In the genomic region with DNA sequence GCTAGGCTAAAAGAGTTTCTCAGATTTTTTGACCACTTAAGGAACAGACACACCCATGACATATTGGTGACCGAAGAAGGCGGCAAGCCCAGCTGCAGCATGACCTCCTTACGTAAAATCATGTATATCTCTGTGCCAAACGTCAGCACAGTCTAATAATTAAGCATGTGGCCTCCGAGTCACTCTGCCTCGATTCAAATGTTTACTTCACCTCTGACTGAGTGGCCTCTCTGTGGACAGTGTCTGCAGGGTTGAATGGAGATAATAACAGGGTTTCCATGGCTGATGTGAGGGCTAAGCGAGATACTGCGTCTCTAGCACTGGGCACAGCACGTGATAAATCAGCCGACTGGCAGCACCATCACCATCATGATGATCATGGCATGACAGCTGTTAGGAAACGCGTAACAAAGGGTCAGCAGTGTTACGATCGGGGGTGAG, we compare ENCODE assay signal across 12 cellular contexts.
DNase-seq lines count a peak whose midpoint lies in the region; ATAC-seq, FAIRE-seq and TF ChIP-seq lines count a peak whose summit lies in the region.
"Had no signal": no experiment of that assay in that cellular context is flagged by ENCODE, and none has a peak within 500 bp of the region (broad histone marks: within the 10 kb centered on the region; RNA-seq: fewer than 3 reads in every experiment).

No MANE protein-coding gene starts in this region.

- H3K9me3 Mint-ChIP-seq in natural killer cell treated with Interleukin-12 subunit alpha and Interleukin-12 subunit beta and Interleukin-15 and Interleukin-18, amount 100 ng/mL, for 72 hours: no peaks in the 10 kb centered on the region
- no peaks in the 10 kb centered on the region for H3K9me3 Mint-ChIP-seq in natural killer cell

- no peak for ATAC-seq in natural killer cell treated with Interleukin-12 subunit alpha and Interleukin-12 subunit beta and Interleukin-15 and Interleukin-18, amount 100 ng/mL, for 72 hours
- ATAC-seq in natural killer cell (no peak), heart left ventricle (peak in 3 of 4 donors; percentile 12 to 58 (median 56)), pancreas (peak in 3 of 4 donors; percentile 36 to 84 (median 74)), aorta (ENCODE audit: low FRiP score) (peak; percentile 4), GM21381 (IDR thresholded peaks at IDR 0.05; ENCODE audit: unreplicated experiment) (no peak)
- ATAC-seq: Panc1 had no signal

- no peaks in the 10 kb centered on the region for H3K27me3 ChIP-seq in heart left ventricle
- no peaks in the 10 kb centered on the region for H3K27me3 ChIP-seq in pancreas
- no peaks in the 10 kb centered on the region for H3K27me3 ChIP-seq in aorta (ENCODE audit: control insufficient read depth in 1 of 2, insufficient read depth in 2 of 2, low read length in 1 of 2)
- H3K27me3 ChIP-seq: neutrophil, thyroid gland had no signal

- H3K27ac ChIP-seq in heart left ventricle (peak overlapping the region in 7 of 12 donors; percentile 5 to 45 (median 29)), pancreas (no peak overlapping the region), aorta (ENCODE audit: low read depth in 1 of 2, low read length in 2 of 2) (no peak overlapping the region)
- H3K27ac ChIP-seq: neutrophil had no signal

- no peaks in the 10 kb centered on the region for H3K4me1 Mint-ChIP-seq in natural killer cell treated with Interleukin-12 subunit alpha and Interleukin-12 subunit beta and Interleukin-15 and Interleukin-18, amount 100 ng/mL, for 72 hours (ENCODE audit: low read depth in 2 of 2)
- H3K4me1 Mint-ChIP-seq in natural killer cell: no peaks in the 10 kb centered on the region

- intact Hi-C loops in natural killer cell (cut with micrococcal nuclease) (no loop called here), heart left ventricle (cut with DNase I) (loop anchor here in 1 of 10 donors (5.0 kb wide), 1 partner anchor 48 kb away; no protein-coding TSS in a partner anchor), pancreas (cut with DNase I) (no loop called here), aorta (cut with DNase I) (no loop called here)

- no peak for TF ChIP-seq POLR2A in heart left ventricle (IDR thresholded peaks at IDR 0.05)

- H3K9me3 ChIP-seq in heart left ventricle (peaks cover 0 to 11% (median 0%) of the 10 kb centered on the region in 12 donors), pancreas (no peaks in the 10 kb centered on the region), aorta (ENCODE audit: control insufficient read depth, low read length) (no peaks in the 10 kb centered on the region)
- H3K9me3 ChIP-seq: neutrophil, thyroid gland had no signal

- no peak overlapping the region for H3K4me3 Mint-ChIP-seq in natural killer cell treated with Interleukin-12 subunit alpha and Interleukin-12 subunit beta and Interleukin-15 and Interleukin-18, amount 100 ng/mL, for 72 hours
- no peak overlapping the region for H3K4me3 Mint-ChIP-seq in natural killer cell

- TF ChIP-seq CTCF in natural killer cell (IDR thresholded peaks at IDR 0.05) (no peak), heart left ventricle (IDR thresholded peaks at IDR 0.05) (no peak), pancreas (IDR thresholded peaks at IDR 0.05) (no peak)

- peaks cover 0 to 42% (median 6%) of the 10 kb centered on the region in 12 donors for H3K4me1 ChIP-seq in heart left ventricle
- H3K4me1 ChIP-seq in pancreas: no peaks in the 10 kb centered on the region
- no peaks in the 10 kb centered on the region for H3K4me1 ChIP-seq in aorta (ENCODE audit: control insufficient read depth in 1 of 2, insufficient read depth in 2 of 2, low read length in 2 of 2)
- H3K4me1 ChIP-seq: thyroid gland had no signal

- H3K36me3 Mint-ChIP-seq in natural killer cell treated with Interleukin-12 subunit alpha and Interleukin-12 subunit beta and Interleukin-15 and Interleukin-18, amount 100 ng/mL, for 72 hours: no peaks in the 10 kb centered on the region
- H3K36me3 Mint-ChIP-seq in natural killer cell: no peaks in the 10 kb centered on the region

- peak; percentile 13 for DNase-seq in natural killer cell treated with Interleukin-12 subunit alpha and Interleukin-12 subunit beta and Interleukin-15 and Interleukin-18, amount 100 ng/mL, for 72 hours (ENCODE audit: low spot score)
- no peak for DNase-seq in natural killer cell
- peak in 2 of 5 donors; percentile 9 to 21 for DNase-seq in heart left ventricle
- peak in 1 of 6 donors; percentile 21 for DNase-seq in pancreas
- peak; percentile 27 to 30 for DNase-seq in aorta
- DNase-seq in activated T-cell treated with anti-CD3 and anti-CD28 coated beads for 4 hours: no peak
- DNase-seq in GDM1 (lab: John Stamatoyannopoulos, UW): no peak
- DNase-seq: ACHN had no signal

- FAIRE-seq in pancreas (lab: Jason Lieb, UNC): no peak

- 46 to 61% (median 52%) methylated on average over 14 of the region's 14 CpGs for WGBS in heart left ventricle, 4 donors
- WGBS in pancreas, 2 donors: 57 to 59% methylated on average over 14 of the region's 14 CpGs
- 81 to 83% methylated on average over 14 of the region's 14 CpGs for WGBS in aorta, 2 donors

- no peaks in the 10 kb centered on the region for H3K27me3 Mint-ChIP-seq in natural killer cell treated with Interleukin-12 subunit alpha and Interleukin-12 subunit beta and Interleukin-15 and Interleukin-18, amount 100 ng/mL, for 72 hours
- peaks cover 0 to 4% of the 10 kb centered on the region in 2 donors for H3K27me3 Mint-ChIP-seq in natural killer cell (ENCODE audit: low read depth in 2 of 2)

- H3K36me3 ChIP-seq in heart left ventricle (no peaks in the 10 kb centered on the region), pancreas (no peaks in the 10 kb centered on the region), aorta (ENCODE audit: control insufficient read depth in 1 of 2, insufficient read depth in 2 of 2, low read length in 1 of 2) (no peaks in the 10 kb centered on the region)
- H3K36me3 ChIP-seq: neutrophil, thyroid gland had no signal

- H3K27ac Mint-ChIP-seq in natural killer cell treated with Interleukin-12 subunit alpha and Interleukin-12 subunit beta and Interleukin-15 and Interleukin-18, amount 100 ng/mL, for 72 hours: no peak overlapping the region
- no peak overlapping the region for H3K27ac Mint-ChIP-seq in natural killer cell

- H3K4me3 ChIP-seq in heart left ventricle (peak overlapping the region in 6 of 12 donors; percentile 1 to 27 (median 12)), pancreas (no peak overlapping the region), aorta (ENCODE audit: low read length in 2 of 2) (no peak overlapping the region)
- H3K4me3 ChIP-seq: thyroid gland had no signal

Comparison
In these comparisons a context has a peak if more than half of its experiments do, and no peak if none do; other contexts are left out.
1. DNase-seq: peak in natural killer cell treated with Interleukin-12 subunit alpha and Interleukin-12 subunit beta and Interleukin-15 and Interleukin-18, amount 100 ng/mL, for 72 hours (single experiment) and aorta (2 of 2); none in natural killer cell (single experiment), activated T-cell treated with anti-CD3 and anti-CD28 coated beads for 4 hours (single experiment) and GDM1 (single experiment).
2. ATAC-seq: peak in heart left ventricle (3 of 4), pancreas (3 of 4) and aorta (single experiment); none in natural killer cell treated with Interleukin-12 subunit alpha and Interleukin-12 subunit beta and Interleukin-15 and Interleukin-18, amount 100 ng/mL, for 72 hours (0 of 2), natural killer cell (0 of 3) and GM21381 (single experiment).
3. H3K27ac ChIP-seq: peak in heart left ventricle (7 of 12); none in pancreas (0 of 4) and aorta (0 of 2).